ENCODE assay signal across 8 cellular contexts in the genomic region with DNA sequence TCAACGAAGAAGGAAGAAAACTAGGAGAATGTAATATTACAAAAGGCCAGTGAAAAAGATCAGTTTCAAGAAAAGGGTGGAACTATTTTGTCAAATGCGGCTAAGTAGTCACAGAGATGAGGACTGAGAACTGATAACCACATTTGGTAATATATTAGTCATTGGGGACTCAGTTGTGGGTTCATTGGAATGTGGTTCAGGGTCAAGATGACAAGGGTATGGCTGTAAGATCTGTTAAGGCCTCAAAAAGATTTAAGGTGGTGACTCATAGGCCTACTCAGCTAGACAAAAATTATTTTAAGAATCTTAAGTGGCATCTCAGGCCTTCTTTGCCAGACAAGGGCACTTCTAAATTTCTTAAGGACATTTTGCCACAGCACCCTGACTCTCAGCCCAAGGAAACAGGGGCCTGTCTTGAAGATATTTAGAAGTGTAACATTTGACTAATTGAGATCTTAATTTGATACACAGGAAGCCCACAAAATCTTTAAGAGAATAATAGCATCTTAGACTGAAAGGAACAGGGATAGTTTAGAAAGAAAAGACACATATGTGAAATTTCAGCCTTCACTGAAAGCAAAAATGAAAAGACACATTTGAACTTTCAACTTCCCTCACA.
DNase-seq lines count a peak whose midpoint lies in the region; ATAC-seq, FAIRE-seq and TF ChIP-seq lines count a peak whose summit lies in the region.

No MANE protein-coding gene starts in this region.

- H3K4me1 ChIP-seq in left ventricle myocardium inferior, result no peaks in the 10 kb centered on the region

- ATAC-seq in GM21619 (IDR thresholded peaks at IDR 0.05; ENCODE audit: unreplicated experiment), result peak; percentile 98

- in situ Hi-C loops in KBM-7 (cut with MboI; ENCODE audit: low pct_unique_long_range_greater_than_20kb, low sequenced_read_pairs), result no loop called here

- TF ChIP-seq CTCF in GM10248 (IDR thresholded peaks at IDR 0.05; ENCODE audit: control extremely low read depth, extremely low read depth, low read depth, missing control alignments) (no peak), left ventricle myocardium inferior (IDR thresholded peaks at IDR 0.05; ENCODE audit: borderline replicate concordance) (no peak)

- H3K36me3 ChIP-seq in left ventricle myocardium inferior, result peaks cover 11% of the 10 kb centered on the region

- intact Hi-C loops in left ventricle myocardium inferior (cut with micrococcal nuclease), result no loop called here

- POLR2A ChIA-PET in GM10248 (lab: Yijun Ruan, JAX), result no interaction called here

- H3K27me3 ChIP-seq in left ventricle myocardium inferior (ENCODE audit: low read depth), result no peaks in the 10 kb centered on the region

- H3K9me3 ChIP-seq in left ventricle myocardium inferior (replicated peaks), result peaks cover 47% of the 10 kb centered on the region

- no peak for FAIRE-seq in HTR-8/SVneo (lab: Jason Lieb, UNC)

- CTCF ChIA-PET in GM10248 (lab: Yijun Ruan, JAX), result interaction anchor here (1.7 kb wide), 1 partner anchor 10 kb away, joined by 3 read pairs; no protein-coding TSS in a partner anchor

- H3K27ac ChIP-seq in left ventricle myocardium inferior (replicated peaks), result no peak overlapping the region

- DNase-seq in GM10248 (ENCODE audit: extremely low spot score) (peak; percentile 25), HTR-8/SVneo (ENCODE audit: insufficient read length, low spot score) (peak; percentile 26), fibroblast of gingiva (ENCODE audit: low read depth) (peak; percentile 54), COR-L47 (lab: John Stamatoyannopoulos, UW) (no peak), DMS 273 (lab: John Stamatoyannopoulos, UW; ENCODE audit: unreplicated experiment) (no peak), left ventricle myocardium inferior (no peak), KBM-7 (no peak)

- no peak overlapping the region for H3K4me3 ChIP-seq in left ventricle myocardium inferior

Comparison
In these comparisons a context has a peak if more than half of its experiments do, and no peak if none do; other contexts are left out.
1. DNase-seq: peak in GM10248 (single experiment), HTR-8/SVneo (single experiment) and fibroblast of gingiva (single experiment); none in COR-L47 (single experiment), DMS 273 (single experiment), left ventricle myocardium inferior (single experiment) and KBM-7 (single experiment).